ENCODE assay signal across 9 cellular contexts in genomic region chr2:134375935-134376334, GRCh38.
DNase-seq lines count a peak whose midpoint lies in the region; ATAC-seq and TF ChIP-seq lines count a peak whose summit lies in the region.
"Had no signal": no experiment of that assay in that cellular context is flagged by ENCODE, and none has a peak within 500 bp of the region (broad histone marks: within the 10 kb centered on the region; RNA-seq: fewer than 3 reads in every experiment).

No MANE protein-coding gene starts in this region.

- no peak for ATAC-seq in HG02588 (IDR thresholded peaks at IDR 0.05; ENCODE audit: unreplicated experiment)
- no peak for ATAC-seq in GM19455 (IDR thresholded peaks at IDR 0.05; ENCODE audit: unreplicated experiment)

- no peaks in the 10 kb centered on the region for H3K27me3 ChIP-seq in stomach smooth muscle (ENCODE audit: control insufficient read depth in 1 of 2, insufficient read depth in 2 of 2, low read length in 2 of 2)

- TF ChIP-seq CTCF in LNCaP clone FGC (IDR thresholded peaks at IDR 0.05; ENCODE audit: control insufficient read depth, extremely low read depth, insufficient read depth) (peak; percentile 12; the same call in 1 of the 2 replicates), brain (conservative IDR thresholded peaks at IDR 0.05) (peak; percentile 32 to 47)

- H3K4me3 ChIP-seq in LNCaP clone FGC (ENCODE audit: low read depth, low read length) = no peak overlapping the region
- no peak overlapping the region for H3K4me3 ChIP-seq in stomach smooth muscle (ENCODE audit: low read length in 2 of 2)
- H3K4me3 ChIP-seq: SK-N-MC had no signal

- H3K27me3 Mint-ChIP-seq in brain = no peaks in the 10 kb centered on the region

- H3K4me3 Mint-ChIP-seq in brain = no peak overlapping the region

- peak overlapping the region in 2 of 5 experiments; percentile 10 to 58 for H3K27ac Mint-ChIP-seq in brain

- H3K9me3 Mint-ChIP-seq in brain = no peaks in the 10 kb centered on the region

- peak overlapping the region in 1 of 2 donors; percentile 67 for H3K9ac ChIP-seq in stomach smooth muscle (ENCODE audit: low read length in 2 of 2)

- no peaks in the 10 kb centered on the region for H3K9me3 ChIP-seq in stomach smooth muscle (ENCODE audit: control insufficient read depth in 2 of 2, low read length in 2 of 2)

- no peaks in the 10 kb centered on the region for H3K36me3 ChIP-seq in stomach smooth muscle (ENCODE audit: control insufficient read depth in 2 of 2, insufficient read depth in 2 of 2, low read length in 2 of 2)

- peaks cover 33% of the 10 kb centered on the region for H3K4me1 ChIP-seq in stomach smooth muscle (ENCODE audit: control insufficient read depth, insufficient read depth, low read length)

- H3K4me1 Mint-ChIP-seq in brain = peaks cover 46% of the 10 kb centered on the region

- DNase-seq in LNCaP clone FGC (ENCODE audit: low read depth) (no peak), islet precursor cell (peak; percentile 77), HUDEP-2 (lab: John Stamatoyannopoulos, UW; ENCODE audit: unreplicated experiment in 76 of 76) (no peak), NCI-H510A (lab: John Stamatoyannopoulos, UW) (no peak)

- peaks cover 23% of the 10 kb centered on the region for H3K36me3 Mint-ChIP-seq in brain

- peak overlapping the region; percentile 83 for H3K27ac ChIP-seq in stomach smooth muscle (ENCODE audit: low read length)
- H3K27ac ChIP-seq: SK-N-MC had no signal
